Comparison of ENCODE assay signal across 1 cellular context in genomic region chr3:36933540-36934296, GRCh38.
TF ChIP-seq lines count a peak whose summit lies in the region.

No MANE protein-coding gene starts in this region.

TF ChIP-seq in IMR-90, 13 proteins besides CTCF, POLR2A, EP300 and RAD21:
- TF ChIP-seq ELK1 (IDR thresholded peaks at IDR 0.05; ENCODE audit: borderline replicate concordance, low read depth, low read length) (no peak), MXI1 (IDR thresholded peaks at IDR 0.05; ENCODE audit: borderline replicate concordance, low read depth, low read length) (no peak), SMC3 (IDR thresholded peaks at IDR 0.05; ENCODE audit: low read depth, low read length) (no peak), MAZ (IDR thresholded peaks at IDR 0.05; ENCODE audit: borderline replicate concordance, low read depth, low read length) (no peak), CEBPB (IDR thresholded peaks at IDR 0.05; ENCODE audit: low read depth, low read length) (no peak), BHLHE40 (IDR thresholded peaks at IDR 0.05; ENCODE audit: low read depth, low read length) (no peak), RFX5 (IDR thresholded peaks at IDR 0.05; ENCODE audit: low read depth, low read length) (no peak), CHD1 (IDR thresholded peaks at IDR 0.05; ENCODE audit: low read depth, low read length) (no peak), USF2 (IDR thresholded peaks at IDR 0.05; ENCODE audit: low read depth, low read length) (no peak), MAFK (IDR thresholded peaks at IDR 0.05; ENCODE audit: low read depth, low read length) (no peak), FOS (IDR thresholded peaks at IDR 0.05; ENCODE audit: low read depth, low read length) (no peak), NFE2L2 (IDR thresholded peaks at IDR 0.05; ENCODE audit: low read depth, low read length) (no peak), RCOR1 (IDR thresholded peaks at IDR 0.05; ENCODE audit: insufficient replicate concordance, low read length) (no peak)
